In genomic region chr16:11794447-11794846, GRCh38 we compare ENCODE assay signal across 1 cellular context.
TF ChIP-seq lines count a peak whose summit lies in the region.

No MANE protein-coding gene starts in this region.

TF ChIP-seq in HepG2, 621 proteins besides CTCF, POLR2A, EP300 and RAD21:
- no peak for TF ChIP-seq MAX (IDR thresholded peaks at IDR 0.05)
- TF ChIP-seq MYNN (CRISPR knock-in tag; IDR thresholded peaks at IDR 0.05; ENCODE audit: low read depth): no peak
- TF ChIP-seq ZNF432 (CRISPR knock-in tag; IDR thresholded peaks at IDR 0.05; ENCODE audit: borderline replicate concordance): no peak
- TF ChIP-seq GPN1 (CRISPR knock-in tag; IDR thresholded peaks at IDR 0.05; ENCODE audit: borderline replicate concordance): no peak
- no peak for TF ChIP-seq ZNF367 (CRISPR knock-in tag; IDR thresholded peaks at IDR 0.05; ENCODE audit: borderline replicate concordance)
- TF ChIP-seq CREM (IDR thresholded peaks at IDR 0.05): no peak
- TF ChIP-seq CREM (CRISPR knock-in tag; IDR thresholded peaks at IDR 0.05): no peak
- no peak for TF ChIP-seq THAP7 (CRISPR knock-in tag; IDR thresholded peaks at IDR 0.05)
- TF ChIP-seq ZNF296 (CRISPR knock-in tag; conservative IDR thresholded peaks at IDR 0.05): no peak
- TF ChIP-seq ZNF30 (CRISPR knock-in tag; IDR thresholded peaks at IDR 0.05): no peak
- no peak for TF ChIP-seq ZZZ3 (CRISPR knock-in tag; IDR thresholded peaks at IDR 0.05; ENCODE audit: borderline replicate concordance)
TF ChIP-seq in HepG2: peak in this region for 0.
